In genomic region chr3:48845170-48845569, GRCh38 we compare ENCODE assay signal across 11 cellular contexts. TPM values are rescaled to one million over a fixed set of nuclear protein-coding genes. Genes with fewer than 3 reads are reported as not detected.
DNase-seq lines count a peak whose midpoint lies in the region; ATAC-seq and TF ChIP-seq lines count a peak whose summit lies in the region.
"Had no signal": no experiment of that assay in that cellular context is flagged by ENCODE, and none has a peak within 500 bp of the region (broad histone marks: within the 10 kb centered on the region; RNA-seq: fewer than 3 reads in every experiment).

No MANE protein-coding gene starts in this region.

- no peaks in the 10 kb centered on the region for H3K9me3 ChIP-seq in breast epithelium
- H3K9me3 ChIP-seq: gastroesophageal sphincter had no signal

- peaks cover 26% of the 10 kb centered on the region for H3K27me3 Mint-ChIP-seq in nephron progenitor cell (ENCODE audit: low read depth, poor library complexity)

- H3K36me3 ChIP-seq in breast epithelium = no peaks in the 10 kb centered on the region
- H3K36me3 ChIP-seq: gastroesophageal sphincter had no signal

- ATAC-seq in HG03457 (IDR thresholded peaks at IDR 0.05; ENCODE audit: unreplicated experiment) = no peak
- ATAC-seq: gastroesophageal sphincter had no signal

- peaks cover 6% of the 10 kb centered on the region for H3K9me3 Mint-ChIP-seq in nephron progenitor cell

- H3K36me3 Mint-ChIP-seq in nephron progenitor cell (ENCODE audit: low read depth) = peaks cover 12% of the 10 kb centered on the region

- no peak overlapping the region for H3K27ac ChIP-seq in breast epithelium
- H3K27ac ChIP-seq: 22Rv1, gastroesophageal sphincter had no signal

- peak; percentile 0 for DNase-seq in DMS79 (lab: John Stamatoyannopoulos, UW)
- DNase-seq in DMS79 treated with DMSO at 0.1 percent for 48 hours (lab: John Stamatoyannopoulos, UW) = no peak
- DNase-seq in HFF-Myc (ENCODE audit: extremely low read depth, low read depth) = no peak
- DNase-seq in breast epithelium (ENCODE audit: low spot score in 2 of 2) = no peak
- no peak for DNase-seq in nephron progenitor cell
- DNase-seq in dermis blood vessel endothelial cell = no peak
- no peak for DNase-seq in globus pallidus (ENCODE audit: low spot score)
- DNase-seq: NCI-H2081 treated with DMSO at 0.1 percent for 48 hours had no signal

- H3K4me3 ChIP-seq in HFF-Myc (replicated peaks; ENCODE audit: low read depth, low read length) (peak overlapping the region; percentile 61), breast epithelium (peak overlapping the region in 2 of 3 donors; percentile 90 to 91)

- peaks cover 0 to 10% of the 10 kb centered on the region in 2 donors for H3K4me1 ChIP-seq in breast epithelium

- no peak for TF ChIP-seq POLR2A in breast epithelium (IDR thresholded peaks at IDR 0.05)

- no peak for TF ChIP-seq CTCF in HFF-Myc (IDR thresholded peaks at IDR 0.05; ENCODE audit: low read depth, low read length, missing control alignments)
- no peak for TF ChIP-seq CTCF in breast epithelium (IDR thresholded peaks at IDR 0.05)
- no peak for TF ChIP-seq CTCF in nephron progenitor cell (IDR thresholded peaks at IDR 0.05)

- no peaks in the 10 kb centered on the region for H3K27me3 ChIP-seq in breast epithelium
- H3K27me3 ChIP-seq: gastroesophageal sphincter had no signal

- H3K4me1 Mint-ChIP-seq in nephron progenitor cell = peaks cover 15% of the 10 kb centered on the region

- no peak overlapping the region for H3K27ac Mint-ChIP-seq in nephron progenitor cell

- intact Hi-C loops in breast epithelium (cut with DNase I; ENCODE audit: low total_unique reads) = no loop called here

- H3K4me3 Mint-ChIP-seq in nephron progenitor cell = peak overlapping the region; percentile 26

RNA-seq across cellular contexts. Expression of gene PRKAR2A, which starts 2.5 kb away (rescaled TPM):
- total RNA-seq in breast epithelium (10 to 100 TPM; 27.2 to 33.0 (median 30.7) TPM), dermis blood vessel endothelial cell (35.6 and 50.8 TPM in 2 replicates)

RNA-seq across cellular contexts. Expression of gene SLC25A20, which starts 53.5 kb away (rescaled TPM):
- total RNA-seq in breast epithelium (10 to 100 TPM; 24.7 to 37.3 (median 30.2) TPM), dermis blood vessel endothelial cell (21.9 and 29.3 TPM in 2 replicates)
